ENCODE assay signal across 7 cellular contexts in the genomic region with DNA sequence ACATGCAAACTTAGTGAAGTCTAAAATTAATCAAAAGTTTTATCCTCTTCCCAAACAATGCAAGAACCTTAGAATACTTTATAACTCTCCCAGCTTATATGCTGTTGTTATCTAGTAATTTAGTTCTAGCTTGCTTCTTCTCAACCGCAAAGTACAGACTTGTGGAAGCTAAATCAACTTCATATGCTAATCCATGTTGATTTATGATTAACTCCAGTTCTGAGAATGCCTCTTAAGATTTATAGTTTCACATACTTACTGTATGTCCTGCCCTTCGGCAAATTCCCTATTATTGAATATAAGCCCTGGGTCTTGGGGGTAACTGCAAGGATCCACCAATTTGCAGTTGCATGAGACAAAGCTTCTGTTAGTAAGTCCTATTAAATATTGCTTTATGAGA. TPM values are rescaled to one million over a fixed set of nuclear protein-coding genes. Genes with fewer than 3 reads are reported as not detected.
"Had no signal": no experiment of that assay in that cellular context is flagged by ENCODE, and none has a peak within 500 bp of the region (broad histone marks: within the 10 kb centered on the region; RNA-seq: fewer than 3 reads in every experiment).

No MANE protein-coding gene starts in this region.

- ATAC-seq: GM23338, HepG2 had no signal

- H3K4me1 Mint-ChIP-seq: IgD-negative memory B cell had no signal

- H3K4me3 ChIP-seq: GM23338 had no signal

- H3K36me3 Mint-ChIP-seq: IgD-negative memory B cell had no signal

- H3K4me2 ChIP-seq: GM23338 had no signal

- DNase-seq: H9, HCEC 1CT, HFFc6 had no signal

- H3K27ac ChIP-seq: HL-60 had no signal

- H3K27ac Mint-ChIP-seq: GM23338, H9, HFFc6, IgD-negative memory B cell had no signal

- H3K9me3 Mint-ChIP-seq: HFFc6, IgD-negative memory B cell had no signal

- H3K4me3 Mint-ChIP-seq: GM23338, H9, HFFc6, IgD-negative memory B cell had no signal

RNA-seq across cellular contexts. Expression of gene RAB39A, which starts 52.1 kb away (rescaled TPM):
- total RNA-seq: HepG2, HFFc6 had no signal
